In genomic region chr10:7121154-7121797, GRCh38 we compare ENCODE assay signal across 8 cellular contexts.
DNase-seq lines count a peak whose midpoint lies in the region; ATAC-seq and TF ChIP-seq lines count a peak whose summit lies in the region.

No MANE protein-coding gene starts in this region.

- TF ChIP-seq CTCF in PC-3 (conservative IDR thresholded peaks at IDR 0.05; ENCODE audit: low read depth, low read length) (peak; percentile 60), retinal pigment epithelial cell (conservative IDR thresholded peaks at IDR 0.05; ENCODE audit: low read depth, low read length) (peak; percentile 79)

- H3K4me1 ChIP-seq in PC-3 (ENCODE audit: insufficient read depth, low read length) = no peaks in the 10 kb centered on the region

- BruUV-seq in PC-3 (replicated peaks; lab: Mats Ljungman, UMichigan) = no TSS peak

- no peak overlapping the region for H3K27ac ChIP-seq in PC-3 (ENCODE audit: low read length)

- DNase-seq in GM03348 (ENCODE audit: low spot score) (peak; percentile 36), HEK293T (ENCODE audit: extremely low spot score) (peak; percentile 75), PC-3 (peak; percentile 51), germinal center (ENCODE audit: low spot score) (peak; percentile 79), retinal pigment epithelial cell (ENCODE audit: low read depth) (no peak), NCI-H2107 (lab: John Stamatoyannopoulos, UW) (no peak)
- DNase-seq in activated T-cell treated with anti-CD3 and anti-CD28 coated beads, Interleukin-2, amount 50 U/mL, for 48 hours = peak; percentile 78 to 82

- intact Hi-C loops in PC-3 (cut with micrococcal nuclease) = loop anchor here (1.0 to 5.0 kb wide), 3 partner anchors 141 to 296 kb away; no protein-coding TSS in a partner anchor

- no peaks in the 10 kb centered on the region for H4K20me1 ChIP-seq in PC-3 (ENCODE audit: low read length)

- no peak overlapping the region for H3K9ac ChIP-seq in PC-3 (ENCODE audit: low read length)

- CTCF ChIA-PET in HEK293T (lab: Yijun Ruan, JAX) = interaction anchor here (0.6 to 1.8 kb wide), 13 partner anchors 10 to 719 kb away, joined by 3 to 17 read pairs (median 4); no protein-coding TSS in a partner anchor
- CTCF ChIA-PET in PC-3 (lab: Charles Lee) = interaction anchor here (0.5 kb wide), 1 partner anchor 289 kb away, joined by 6 read pairs; the partner anchor contains the start of gene SFMBT2

- no peaks in the 10 kb centered on the region; the same call in 1 of the 2 replicates for H3K36me3 ChIP-seq in PC-3 (ENCODE audit: low read depth, low read length)

- no peaks in the 10 kb centered on the region for H3K79me2 ChIP-seq in PC-3 (ENCODE audit: low read length)

- POLR2A ChIA-PET in HEK293T (lab: Yijun Ruan, JAX) (no interaction called here), PC-3 (lab: Charles Lee; ENCODE audit: unreplicated experiment) (no interaction called here)

- no peaks in the 10 kb centered on the region for H3K27me3 ChIP-seq in PC-3 (ENCODE audit: low read length)

- no peaks in the 10 kb centered on the region for H3K9me2 ChIP-seq in PC-3 (replicated peaks; ENCODE audit: low read length)

- no peaks in the 10 kb centered on the region for H3K9me3 ChIP-seq in PC-3 (ENCODE audit: low read length)

- ATAC-seq in PC-3 (peak; percentile 42), HG03045 (IDR thresholded peaks at IDR 0.05; ENCODE audit: unreplicated experiment) (no peak)

- no peak overlapping the region for H3K4me2 ChIP-seq in PC-3 (ENCODE audit: low read length)

- no peaks in the 10 kb centered on the region for H3F3A ChIP-seq in PC-3 (ENCODE audit: low read length, unreplicated experiment)

- no peak overlapping the region for H2AFZ ChIP-seq in PC-3 (ENCODE audit: low read length)

- no peak overlapping the region for H3K4me3 ChIP-seq in PC-3 (ENCODE audit: low read length)
- no peak overlapping the region for H3K4me3 ChIP-seq in retinal pigment epithelial cell (ENCODE audit: low read length)

TF ChIP-seq in HEK293T, 16 proteins besides CTCF, POLR2A, EP300 and RAD21:
- TF ChIP-seq L3MBTL2 (conservative IDR thresholded peaks at IDR 0.05) (no peak), FOXM1 (IDR thresholded peaks at IDR 0.05; ENCODE audit: borderline replicate concordance) (no peak), SUZ12 (IDR thresholded peaks at IDR 0.05) (no peak), ZNF384 (IDR thresholded peaks at IDR 0.05) (no peak), TARDBP (IDR thresholded peaks at IDR 0.05) (no peak), ELF4 (IDR thresholded peaks at IDR 0.05) (no peak), NFRKB (IDR thresholded peaks at IDR 0.05) (no peak), LEF1 (IDR thresholded peaks at IDR 0.05; ENCODE audit: borderline replicate concordance) (no peak), FOXK2 (IDR thresholded peaks at IDR 0.05) (no peak)
TF ChIP-seq in HEK293T: peak in this region for 0.

Comparison
In these comparisons a context has a peak if more than half of its experiments do, and no peak if none do; other contexts are left out.
1. DNase-seq: peak in GM03348 (single experiment), HEK293T (single experiment), PC-3 (single experiment), activated T-cell treated with anti-CD3 and anti-CD28 coated beads, Interleukin-2, amount 50 U/mL, for 48 hours (2 of 2) and germinal center (single experiment); none in retinal pigment epithelial cell (single experiment) and NCI-H2107 (single experiment).